In the genomic region with DNA sequence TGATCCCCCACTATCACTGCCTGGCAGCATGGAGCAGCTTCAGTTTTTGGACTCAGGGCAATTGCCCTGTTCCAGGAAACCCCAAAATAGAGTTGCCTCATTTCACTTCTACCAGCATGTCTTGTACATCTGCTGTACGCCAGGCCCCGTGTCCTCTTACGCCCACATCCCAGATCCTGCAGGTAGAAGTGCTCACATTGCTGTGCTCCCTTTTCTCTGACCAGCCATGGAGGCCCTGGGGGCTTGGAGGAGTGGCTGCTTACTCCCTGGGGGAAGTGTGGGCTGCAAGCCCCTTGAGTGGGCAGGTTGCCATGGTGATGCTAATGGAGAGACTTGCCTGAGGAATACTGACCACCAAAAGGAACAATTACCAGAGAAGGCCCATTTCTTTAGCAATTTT, we compare ENCODE assay signal across 1 cellular context.
TF ChIP-seq lines count a peak whose summit lies in the region.

No MANE protein-coding gene starts in this region.

TF ChIP-seq in K562, 482 proteins besides CTCF, POLR2A, EP300 and RAD21:
- TF ChIP-seq RFX1 (IDR thresholded peaks at IDR 0.05) (0 out of 2 replicates have a peak, but pooled peaks have one; percentile 10), DMBX1 (CRISPR knock-in tag; IDR thresholded peaks at IDR 0.05; ENCODE audit: borderline replicate concordance) (no peak)
